ENCODE assay signal across 1 cellular context in genomic region chr14:90827919-90828610, GRCh38.
A peak's percentile ranks its signal among the peaks of the same experiment; 100 is the strongest.
TF ChIP-seq lines count a peak whose summit lies in the region.

No MANE protein-coding gene starts in this region.

TF ChIP-seq in HEK293, 187 proteins besides CTCF, POLR2A, EP300 and RAD21 (continued from another document):
- TF ChIP-seq, protein P1, sequence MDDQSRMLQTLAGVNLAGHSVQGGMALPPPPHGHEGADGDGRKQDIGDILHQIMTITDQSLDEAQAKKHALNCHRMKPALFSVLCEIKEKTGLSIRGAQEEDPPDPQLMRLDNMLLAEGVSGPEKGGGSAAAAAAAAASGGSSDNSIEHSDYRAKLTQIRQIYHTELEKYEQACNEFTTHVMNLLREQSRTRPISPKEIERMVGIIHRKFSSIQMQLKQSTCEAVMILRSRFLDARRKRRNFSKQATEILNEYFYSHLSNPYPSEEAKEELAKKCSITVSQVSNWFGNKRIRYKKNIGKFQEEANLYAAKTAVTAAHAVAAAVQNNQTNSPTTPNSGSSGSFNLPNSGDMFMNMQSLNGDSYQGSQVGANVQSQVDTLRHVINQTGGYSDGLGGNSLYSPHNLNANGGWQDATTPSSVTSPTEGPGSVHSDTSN (CRISPR knock-in tag; IDR thresholded peaks at IDR 0.05), result no peak
- TF ChIP-seq ZBTB6 (tag by site-specific recombination; IDR thresholded peaks at IDR 0.05) (no peak), KLF1 (tag by site-specific recombination; IDR thresholded peaks at IDR 0.05) (peak; percentile 72)
